Comparison of ENCODE assay signal across 8 cellular contexts in the genomic region with DNA sequence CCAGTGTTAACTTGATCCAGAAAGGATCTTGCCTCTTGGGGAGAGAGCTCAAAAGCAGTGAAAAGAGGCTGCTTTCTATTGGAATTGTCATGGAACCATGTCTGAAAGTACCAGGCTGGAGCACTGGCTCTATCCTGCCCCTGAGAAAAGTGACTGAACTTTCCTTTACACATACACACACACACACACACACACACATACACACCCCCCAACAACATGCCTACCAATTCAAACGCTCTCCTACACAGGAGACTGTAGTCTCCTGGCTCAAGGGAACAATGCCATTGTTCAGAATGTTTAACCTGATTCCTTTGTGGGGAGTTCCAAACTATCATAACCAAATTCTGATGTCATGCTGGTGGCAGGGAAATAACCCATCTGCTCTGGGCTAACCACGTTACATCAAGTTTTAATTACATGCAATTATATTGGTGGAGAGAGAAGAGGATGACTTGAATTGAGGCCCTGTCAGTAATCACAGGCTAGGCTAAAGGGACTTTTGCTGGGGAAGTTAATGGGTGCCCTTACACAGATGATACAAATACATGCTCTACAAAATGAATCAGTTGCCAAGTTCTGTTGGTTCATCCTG. TPM values are rescaled to one million over a fixed set of nuclear protein-coding genes. Genes with fewer than 3 reads are reported as not detected.
DNase-seq lines count a peak whose midpoint lies in the region; ATAC-seq and TF ChIP-seq lines count a peak whose summit lies in the region.

No MANE protein-coding gene starts in this region.

- DNase-seq in HK-2 (ENCODE audit: unreplicated experiment) = peak; percentile 38
- peak in 1 of 2 donors; percentile 41 for DNase-seq in foreskin keratinocyte
- DNase-seq in SKM-1 treated with dmso at 0.1 percent for 144 hours (lab: John Stamatoyannopoulos, UW; ENCODE audit: unreplicated experiment) = no peak
- no peak for DNase-seq in NCI-H1105 treated with DMSO at 0.1 percent for 48 hours (lab: John Stamatoyannopoulos, UW)
- DNase-seq in SIG-M5 treated with dmso at 0.1 percent for 504 hours (lab: John Stamatoyannopoulos, UW; ENCODE audit: unreplicated experiment) = no peak
- DNase-seq in NCI-H226 = no peak

- H3K4me1 ChIP-seq in foreskin keratinocyte = peaks cover 5% of the 10 kb centered on the region

- no peaks in the 10 kb centered on the region for H3K27me3 ChIP-seq in foreskin keratinocyte

- TF ChIP-seq CTCF in foreskin keratinocyte (conservative IDR thresholded peaks at IDR 0.05) = no peak

- peak; percentile 5 for TF ChIP-seq POLR2A in GM15510 (IDR thresholded peaks at IDR 0.05; ENCODE audit: borderline replicate concordance, extremely low read depth, insufficient read length)

- ATAC-seq in GM21526 (IDR thresholded peaks at IDR 0.05; ENCODE audit: low FRiP score, unreplicated experiment) (peak; percentile 31), foreskin keratinocyte (peak; percentile 63)

- peak overlapping the region; percentile 20 for H3K27ac ChIP-seq in foreskin keratinocyte

RNA-seq across cellular contexts. Expression of a gene that starts 52.3 kb away (rescaled TPM):
- 12.8 and 18.3 TPM in 2 replicates for total RNA-seq in foreskin keratinocyte
- 7.1 and 7.3 TPM in 2 replicates for polyA plus RNA-seq in foreskin keratinocyte
